ENCODE assay signal across 31 cellular contexts in genomic region chr19:41965127-41965526, GRCh38. TPM values are rescaled to one million over a fixed set of nuclear protein-coding genes. Genes with fewer than 3 reads are reported as not detected.
"Had no signal": no experiment of that assay in that cellular context is flagged by ENCODE, and none has a peak within 500 bp of the region (broad histone marks: within the 10 kb centered on the region; RNA-seq: fewer than 3 reads in every experiment).

No MANE protein-coding gene starts in this region.

- H3K4me1 ChIP-seq: left lung, lower lobe of right lung, pancreas, prostate gland, stomach, testis, thyroid gland, transverse colon, upper lobe of left lung, vagina had no signal

- H3K27ac ChIP-seq: left lung, lower lobe of right lung, pancreas, prostate gland, skin epidermis, stomach, testis, thyroid gland, transverse colon, upper lobe of left lung, vagina had no signal

- DNase-seq: immature natural killer cell; kidney; left colon; left lung; lower lobe of right lung; mammary epithelial cell; mesenchymal stem cell; nucleus accumbens; pancreas; posterior cingulate gyrus; retina; stimulated activated CD4-positive, alpha-beta T cell treated with anti-CD3 and anti-CD28 coated beads, Interleukin-12 subunit alpha, Interleukin-12 subunit beta, amount 100 ng/mL, for 4 hours; stimulated activated CD4-positive, alpha-beta T cell treated with anti-CD3 and anti-CD28 coated beads, Interleukin-15, amount 100 ng/mL, for 24 hours; stimulated activated CD4-positive, alpha-beta T cell treated with anti-CD3 and anti-CD28 coated beads, Interleukin-2, amount 100 ng/mL, for 24 hours; stimulated activated CD4-positive, alpha-beta T cell treated with anti-CD3 and anti-CD28 coated beads, Interleukin-4, amount 100 ng/mL, for 1 hour; stimulated activated naive B cell treated with anti-CD40 and anti-IgM and Interleukin-4, amounts not matched to agents 10 μg/mL and 1 μg/mL and 100 μg/mL, for 72 hours; stimulated activated naive CD8-positive, alpha-beta T cell treated with anti-CD3 and anti-CD28 coated beads, Interleukin-15, Interleukin-2, amounts not matched to agents 100 U/mL and 50 U/mL, for 24 hours; stomach; testis; thyroid gland; transverse colon; upper lobe of left lung had no signal

- H3K4me3 ChIP-seq: left lung, lower lobe of right lung, pancreas, prostate gland, skin epidermis, stomach, testis, thyroid gland, transverse colon, upper lobe of left lung, vagina had no signal

- H3K4me3 Mint-ChIP-seq: immature natural killer cell; naive thymus-derived CD8-positive, alpha-beta T cell; nephron; neural crest cell; stimulated activated naive B cell treated with anti-CD40 and anti-IgM and Interleukin-4, amounts not matched to agents 10 μg/mL and 1 μg/mL and 100 μg/mL, for 72 hours had no signal

- H3K4me1 Mint-ChIP-seq: immature natural killer cell; nephron; neural crest cell; stimulated activated naive B cell treated with anti-CD40 and anti-IgM and Interleukin-4, amounts not matched to agents 10 μg/mL and 1 μg/mL and 100 μg/mL, for 72 hours had no signal

- H3K27me3 ChIP-seq: pancreas, testis, thyroid gland, upper lobe of left lung, vagina had no signal

- ATAC-seq: left colon; left lung; lower lobe of right lung; naive thymus-derived CD8-positive, alpha-beta T cell; pancreas; right cardiac atrium; sciatic nerve; stimulated activated naive B cell treated with anti-CD40 and anti-IgM and Interleukin-4, amounts not matched to agents 10 μg/mL and 1 μg/mL and 100 μg/mL, for 72 hours; stimulated activated naive CD8-positive, alpha-beta T cell treated with anti-CD3 and anti-CD28 coated beads, Interleukin-15, Interleukin-2, amounts not matched to agents 100 U/mL and 50 U/mL, for 24 hours had no signal

- H3K36me3 ChIP-seq: left lung, lower lobe of right lung, pancreas, prostate gland, stomach, thyroid gland, transverse colon, upper lobe of left lung, vagina had no signal

- H3K27ac Mint-ChIP-seq: immature natural killer cell; naive thymus-derived CD8-positive, alpha-beta T cell; nephron; stimulated activated naive B cell treated with anti-CD40 and anti-IgM and Interleukin-4, amounts not matched to agents 10 μg/mL and 1 μg/mL and 100 μg/mL, for 72 hours had no signal

- H3K36me3 Mint-ChIP-seq: stimulated activated naive B cell treated with anti-CD40 and anti-IgM and Interleukin-4, amounts not matched to agents 10 μg/mL and 1 μg/mL and 100 μg/mL, for 72 hours had no signal

- H3K9me3 ChIP-seq: left lung, lower lobe of right lung, pancreas, prostate gland, stomach, testis, thyroid gland, transverse colon, upper lobe of left lung, vagina had no signal

- H3K9me3 Mint-ChIP-seq: immature natural killer cell; naive thymus-derived CD8-positive, alpha-beta T cell; nephron; neural crest cell; stimulated activated naive B cell treated with anti-CD40 and anti-IgM and Interleukin-4, amounts not matched to agents 10 μg/mL and 1 μg/mL and 100 μg/mL, for 72 hours had no signal

- H3K27me3 Mint-ChIP-seq: naive thymus-derived CD8-positive, alpha-beta T cell had no signal

RNA-seq across cellular contexts. Expression of gene ERFL, which starts 36.9 kb away (rescaled TPM):
- polyA plus RNA-seq: liver; naive thymus-derived CD8-positive, alpha-beta T cell had no signal
